In the genomic region with DNA sequence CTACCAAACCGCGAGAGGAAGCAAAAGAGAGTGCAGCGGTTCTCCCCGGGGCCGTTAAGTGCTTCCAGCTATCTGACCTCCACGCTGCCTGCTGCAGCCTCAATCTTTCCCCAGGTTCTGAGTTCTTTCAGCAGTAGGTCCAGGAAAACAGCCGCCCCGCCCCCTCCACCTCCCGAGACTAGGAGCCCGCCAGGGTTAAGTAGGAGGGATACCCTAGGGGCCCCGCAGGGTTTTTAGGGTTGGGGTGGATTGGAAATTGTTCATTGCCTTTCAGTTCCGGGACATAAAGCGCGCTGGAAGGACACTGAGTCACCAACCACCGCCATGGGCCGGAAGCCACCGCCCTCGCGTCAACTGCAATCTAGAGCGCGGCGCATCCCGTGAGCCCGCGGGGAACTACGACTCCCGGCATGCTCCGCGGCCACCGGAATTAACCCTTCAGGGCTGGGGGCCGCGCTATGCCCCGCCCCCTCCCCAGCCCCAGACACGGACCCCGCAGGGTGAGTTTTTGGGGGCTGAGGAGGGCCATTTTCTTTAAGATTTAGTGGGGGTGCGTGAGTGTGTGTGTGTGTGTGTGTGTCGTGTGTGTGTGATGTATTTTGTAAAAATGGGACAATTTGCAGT, we compare ENCODE assay signal across 8 cellular contexts. TPM values are rescaled to one million over a fixed set of nuclear protein-coding genes. Genes with fewer than 3 reads are reported as not detected.
A peak's percentile ranks its signal among the peaks of the same experiment; 100 is the strongest.
DNase-seq lines count a peak whose midpoint lies in the region; ATAC-seq, FAIRE-seq and TF ChIP-seq lines count a peak whose summit lies in the region.

A gene (plus strand): TSS at position 456 of the 624 bp plus-strand sequence. CDS start 1,332 bp downstream, outside the sequence.

- no peaks in the 10 kb centered on the region for H3K27me3 Mint-ChIP-seq in type B pancreatic cell

- DNase-seq in GM12892 (ENCODE audit: insufficient read length) (peak; percentile 93), NCI-H1436 treated with DMSO at 0.1 percent for 48 hours (lab: John Stamatoyannopoulos, UW) (peak; percentile 57), T follicular helper cell (ENCODE audit: low read depth) (peak; percentile 89), adipocyte (ENCODE audit: low read depth) (peak; percentile 98), heart left ventricle (peak; percentile 94 to 97 (median 96)), posterior cingulate gyrus (peak; percentile 89 to 99 (median 94)), type B pancreatic cell (ENCODE audit: extremely low spot score, unreplicated experiment) (peak; percentile 91)

- H3K4me3 ChIP-seq in adipocyte (ENCODE audit: low read length): peak within 1 kb of the TSS; percentile 92
- H3K4me3 ChIP-seq in heart left ventricle: peak within 1 kb of the TSS; percentile 22 to 92 (median 72)

- H3K27ac Mint-ChIP-seq in type B pancreatic cell: peak within 1 kb of the TSS; percentile 97

- no peaks in the 10 kb centered on the region for H3K9me3 Mint-ChIP-seq in type B pancreatic cell

- H3K4me1 Mint-ChIP-seq in type B pancreatic cell (ENCODE audit: unreplicated experiment): peaks cover 30% of the 10 kb centered on the region

- ATAC-seq in HG02840 (IDR thresholded peaks at IDR 0.05; ENCODE audit: low FRiP score, unreplicated experiment): peak; percentile 85
- peak; percentile 95 to 98 (median 97) for ATAC-seq in heart left ventricle

- H3K36me3 Mint-ChIP-seq in type B pancreatic cell: peaks cover 4% of the 10 kb centered on the region

- H3K9me3 ChIP-seq in adipocyte (ENCODE audit: control insufficient read depth, low read length) (no peaks in the 10 kb centered on the region), heart left ventricle (no peaks in the 10 kb centered on the region)

- peak within 1 kb of the TSS; percentile 80 to 98 (median 94) for H3K27ac ChIP-seq in heart left ventricle

- H3K27me3 ChIP-seq in adipocyte (replicated peaks; ENCODE audit: control insufficient read depth, insufficient read depth, low read length) (no peaks in the 10 kb centered on the region), heart left ventricle (no peaks in the 10 kb centered on the region)

- peak; percentile 72 for TF ChIP-seq POLR2A in GM12892 (IDR thresholded peaks at IDR 0.05; ENCODE audit: low read depth, low read length)
- TF ChIP-seq POLR2A in heart left ventricle (IDR thresholded peaks at IDR 0.05): peak in 1 of 2 donors; percentile 62

- TF ChIP-seq CTCF in heart left ventricle (IDR thresholded peaks at IDR 0.05) (no peak), type B pancreatic cell (conservative IDR thresholded peaks at IDR 0.05) (no peak)

- H3K9ac ChIP-seq in adipocyte (ENCODE audit: low read length): peak within 1 kb of the TSS; percentile 95

- intact Hi-C loops in heart left ventricle (cut with DNase I) (loop anchor here in 2 of 10 donors (2.0 kb wide), 1 partner anchor 23 kb away; a partner anchor contains a TSS), posterior cingulate gyrus (cut with DNase I) (loop anchor here (5.0 kb wide), 1 partner anchor 35 kb away; a partner anchor contains a TSS)

- no peaks in the 10 kb centered on the region for H3K36me3 ChIP-seq in adipocyte (ENCODE audit: control insufficient read depth, insufficient read depth, low read length, severe bottlenecking)
- H3K36me3 ChIP-seq in heart left ventricle: peaks cover 0 to 12% (median 0%) of the 10 kb centered on the region in 9 donors

- H3K4me3 Mint-ChIP-seq in type B pancreatic cell: peak within 1 kb of the TSS; percentile 94

- WGBS in heart left ventricle, 4 donors: 0 to 1% (median 1%) methylated on average over 15 to 37 of the region's 37 CpGs

- peaks cover 38% of the 10 kb centered on the region for H3K4me1 ChIP-seq in adipocyte (ENCODE audit: control insufficient read depth, insufficient read depth, low read length)
- H3K4me1 ChIP-seq in heart left ventricle: peaks cover 4 to 36% (median 25%) of the 10 kb centered on the region in 12 donors

- peak; percentile 87 for FAIRE-seq in GM12892 (lab: Jason Lieb, UNC)

RNA-seq across cellular contexts. Expression of the gene that starts here (rescaled TPM):
- polyA plus RNA-seq in GM12892 (2012; ENCODE audit: missing spikeins): 105 TPM
- total RNA-seq in heart left ventricle: 10 to 100 TPM; 30.1 to 55.2 (median 41.1) TPM
- polyA plus RNA-seq in heart left ventricle: 10 to 100 TPM; 27.5 to 65.9 TPM
- 66.2 and 161 TPM in 2 replicates for total RNA-seq in type B pancreatic cell (ENCODE audit: low replicate concordance)

Comparison
In these comparisons a context has a peak if more than half of its experiments do, and no peak if none do; other contexts are left out.
1. Peak in every context shown above with its lines: DNase-seq, ATAC-seq, H3K4me3 ChIP-seq and H3K27ac ChIP-seq.